In genomic region chr20:59774204-59774641, GRCh38 we compare ENCODE assay signal across 19 cellular contexts.
"Had no signal": no experiment of that assay in that cellular context is flagged by ENCODE, and none has a peak within 500 bp of the region (broad histone marks: within the 10 kb centered on the region; RNA-seq: fewer than 3 reads in every experiment).

No MANE protein-coding gene starts in this region.

- DNase-seq: activated B cell treated with CpG ODN at 0.5 μM for 24 hours; activated CD4-positive, alpha-beta memory T cell treated with anti-CD3 and anti-CD28 coated beads, Interleukin-2, amount 10 ng/mL, durations not matched to agents 7 days and 5 days; activated CD4-positive, alpha-beta T cell treated with anti-CD3 and anti-CD28 coated beads for 48 hours; activated naive CD4-positive, alpha-beta T cell treated with Interleukin-2 at 50 U/mL for 16 hours; activated T-cell treated with anti-CD3 and anti-CD28 coated beads, Interleukin-2, amount 50 U/mL, for 24 hours; amygdala; cerebellar nuclear complex; cortex of kidney; kidney; lower lobe of right lung; mesendoderm; naive B cell; stimulated activated CD4-positive, alpha-beta T cell treated with anti-CD3 and anti-CD28 coated beads, Interleukin-4, amount 100 ng/mL, for 4 hours; SW 1271; T-helper 17 cell had no signal

- H3K4me3 Mint-ChIP-seq: activated B cell treated with CpG ODN at 0.5 μM for 24 hours; activated CD4-positive, alpha-beta memory T cell treated with anti-CD3 and anti-CD28 coated beads, Interleukin-2, amount 10 ng/mL, durations not matched to agents 7 days and 5 days; activated T-cell treated with anti-CD3 and anti-CD28 coated beads, Interleukin-2, amount 50 U/mL, for 24 hours; activated T-helper 17 cell treated with anti-CD3 and anti-CD28 coated beads, Interleukin-2, amount 50 U/mL, for 72 hours; naive B cell; stimulated activated naive CD8-positive, alpha-beta T cell treated with anti-CD3 and anti-CD28 coated beads, Interleukin-15, Interleukin-2, amounts not matched to agents 100 ng/mL and 50 ng/mL, for 24 hours; T-helper 17 cell had no signal

- ATAC-seq: activated T-helper 17 cell treated with anti-CD3 and anti-CD28 coated beads, Interleukin-2, amount 50 U/mL, for 72 hours; lower lobe of right lung; T-helper 17 cell had no signal

- H3K27ac ChIP-seq: lower lobe of right lung, prostate gland, tibial nerve had no signal

- H3K36me3 ChIP-seq: lower lobe of right lung, prostate gland, tibial nerve had no signal

- H3K4me3 ChIP-seq: lower lobe of right lung, prostate gland, tibial nerve had no signal

- H3K27me3 Mint-ChIP-seq: activated B cell treated with CpG ODN at 0.5 μM for 24 hours; activated CD4-positive, alpha-beta memory T cell treated with anti-CD3 and anti-CD28 coated beads, Interleukin-2, amount 10 ng/mL, durations not matched to agents 7 days and 5 days; stimulated activated naive CD8-positive, alpha-beta T cell treated with anti-CD3 and anti-CD28 coated beads, Interleukin-15, Interleukin-2, amounts not matched to agents 100 ng/mL and 50 ng/mL, for 24 hours had no signal

- H3K9me3 Mint-ChIP-seq: activated CD4-positive, alpha-beta memory T cell treated with anti-CD3 and anti-CD28 coated beads, Interleukin-2, amount 10 ng/mL, durations not matched to agents 7 days and 5 days; activated T-cell treated with anti-CD3 and anti-CD28 coated beads, Interleukin-2, amount 50 U/mL, for 24 hours; activated T-helper 17 cell treated with anti-CD3 and anti-CD28 coated beads, Interleukin-2, amount 50 U/mL, for 72 hours; stimulated activated naive CD8-positive, alpha-beta T cell treated with anti-CD3 and anti-CD28 coated beads, Interleukin-15, Interleukin-2, amounts not matched to agents 100 ng/mL and 50 ng/mL, for 24 hours had no signal

- H3K27ac Mint-ChIP-seq: activated B cell treated with CpG ODN at 0.5 μM for 24 hours; activated CD4-positive, alpha-beta memory T cell treated with anti-CD3 and anti-CD28 coated beads, Interleukin-2, amount 10 ng/mL, durations not matched to agents 7 days and 5 days; activated T-cell treated with anti-CD3 and anti-CD28 coated beads, Interleukin-2, amount 50 U/mL, for 24 hours; activated T-helper 17 cell treated with anti-CD3 and anti-CD28 coated beads, Interleukin-2, amount 50 U/mL, for 72 hours; stimulated activated naive CD8-positive, alpha-beta T cell treated with anti-CD3 and anti-CD28 coated beads, Interleukin-15, Interleukin-2, amounts not matched to agents 100 ng/mL and 50 ng/mL, for 24 hours; T-helper 17 cell had no signal

- H3K36me3 Mint-ChIP-seq: naive B cell had no signal

- H3K9me3 ChIP-seq: lower lobe of right lung, prostate gland, tibial nerve had no signal

- H3K4me1 Mint-ChIP-seq: activated B cell treated with CpG ODN at 0.5 μM for 24 hours; activated CD4-positive, alpha-beta memory T cell treated with anti-CD3 and anti-CD28 coated beads, Interleukin-2, amount 10 ng/mL, durations not matched to agents 7 days and 5 days; activated T-helper 17 cell treated with anti-CD3 and anti-CD28 coated beads, Interleukin-2, amount 50 U/mL, for 72 hours had no signal

- H3K4me1 ChIP-seq: lower lobe of right lung, prostate gland, tibial nerve had no signal
